13 cellular contexts compared by ENCODE assay signal in genomic region chr2:68767996-68768395, GRCh38. TPM values are rescaled to one million over a fixed set of nuclear protein-coding genes. Genes with fewer than 3 reads are reported as not detected.
DNase-seq lines count a peak whose midpoint lies in the region; ATAC-seq and TF ChIP-seq lines count a peak whose summit lies in the region.
"Had no signal": no experiment of that assay in that cellular context is flagged by ENCODE, and none has a peak within 500 bp of the region (broad histone marks: within the 10 kb centered on the region; RNA-seq: fewer than 3 reads in every experiment).

No MANE protein-coding gene starts in this region.

- peaks cover 84% of the 10 kb centered on the region for H3K79me2 ChIP-seq in Loucy (ENCODE audit: insufficient read depth, low read length)

- H3K27ac Mint-ChIP-seq in activated CD4-positive, alpha-beta T cell treated with anti-CD3 and anti-CD28 coated beads, Interleukin-2, amount 10 ng/mL, durations not matched to agents 24 days and 14 days, result peak overlapping the region; percentile 95
- peak overlapping the region; percentile 97 for H3K27ac Mint-ChIP-seq in activated naive CD8-positive, alpha-beta T cell treated with anti-CD3 and anti-CD28 coated beads for 36 hours
- H3K27ac Mint-ChIP-seq: mesothelial cell of epicardium had no signal

- peak overlapping the region; percentile 58 for H3K9ac ChIP-seq in Loucy (ENCODE audit: low read depth, low read length, poor library complexity, severe bottlenecking)

- H3K27me3 ChIP-seq in Loucy (ENCODE audit: insufficient read depth, low read length, poor library complexity, severe bottlenecking) (no peaks in the 10 kb centered on the region), spleen (replicated peaks in 1 of 7) (no peaks in the 10 kb centered on the region)
- H3K27me3 ChIP-seq: tibial nerve had no signal

- intact Hi-C loops in activated CD4-positive, alpha-beta T cell treated with anti-CD3 and anti-CD28 coated beads, Interleukin-2, amount 10 ng/mL, durations not matched to agents 24 days and 14 days (cut with micrococcal nuclease), result loop anchor here (2.0 to 10.0 kb wide), 6 partner anchors 41 to 1317 kb away; partner anchors contain the start of genes APLF, FBXO48, PCBP1 and PPP3R1
- intact Hi-C loops in spleen (cut with DNase I; ENCODE audit: low total_unique reads) (no loop called here), posterior cingulate gyrus (cut with DNase I) (loop anchor here (1.0 kb wide), 1 partner anchor 25 kb away; no protein-coding TSS in a partner anchor)

- no peak overlapping the region for H2AFZ ChIP-seq in Loucy (ENCODE audit: low read length)

- H3K9me2 ChIP-seq in Loucy (replicated peaks; ENCODE audit: low read depth, low read length), result no peaks in the 10 kb centered on the region

- H3K4me1 ChIP-seq in Loucy (ENCODE audit: insufficient read depth, low read length, poor library complexity, severe bottlenecking) (peaks cover 80% of the 10 kb centered on the region), spleen (peaks cover 95 to 100% (median 100%) of the 10 kb centered on the region in 6 donors)

- H3K27ac ChIP-seq in spleen, result peak overlapping the region; percentile 89 to 98 (median 96)

- H3K36me3 Mint-ChIP-seq in activated CD4-positive, alpha-beta T cell treated with anti-CD3 and anti-CD28 coated beads, Interleukin-2, amount 10 ng/mL, durations not matched to agents 24 days and 14 days (ENCODE audit: low read depth), result peaks cover 8% of the 10 kb centered on the region
- peaks cover 15% of the 10 kb centered on the region for H3K36me3 Mint-ChIP-seq in activated naive CD8-positive, alpha-beta T cell treated with anti-CD3 and anti-CD28 coated beads for 36 hours
- H3K36me3 Mint-ChIP-seq: mesothelial cell of epicardium had no signal

- H3F3A ChIP-seq in Loucy (ENCODE audit: low read depth), result peaks cover 2% of the 10 kb centered on the region; the same call in 1 of the 2 replicates

- H3K9me3 ChIP-seq in Loucy (ENCODE audit: insufficient read depth, low read depth, low read length), result no peaks in the 10 kb centered on the region
- no peaks in the 10 kb centered on the region for H3K9me3 ChIP-seq in spleen
- H3K9me3 ChIP-seq: tibial nerve had no signal

- no peaks in the 10 kb centered on the region for H3K9me3 Mint-ChIP-seq in activated CD4-positive, alpha-beta T cell treated with anti-CD3 and anti-CD28 coated beads, Interleukin-2, amount 10 ng/mL, durations not matched to agents 24 days and 14 days
- H3K9me3 Mint-ChIP-seq in activated naive CD8-positive, alpha-beta T cell treated with anti-CD3 and anti-CD28 coated beads for 36 hours, result no peaks in the 10 kb centered on the region
- H3K9me3 Mint-ChIP-seq: mesothelial cell of epicardium had no signal

- ATAC-seq in GM19328 (IDR thresholded peaks at IDR 0.05; ENCODE audit: unreplicated experiment) (no peak), GM21529 (IDR thresholded peaks at IDR 0.05; ENCODE audit: unreplicated experiment) (no peak)

- DNase-seq in activated CD4-positive, alpha-beta T cell treated with anti-CD3 and anti-CD28 coated beads, Interleukin-2, amount 10 ng/mL, durations not matched to agents 24 days and 14 days, result no peak
- DNase-seq in activated CD4-positive, alpha-beta T cell treated with anti-CD3 and anti-CD28 coated beads for 1 hour, result no peak
- no peak for DNase-seq in activated naive CD8-positive, alpha-beta T cell treated with anti-CD3 and anti-CD28 coated beads for 36 hours
- DNase-seq in spleen (no peak), posterior cingulate gyrus (no peak)
- DNase-seq: ACHN, NCI-H2171, retina had no signal

- 79 to 92% (median 83%) methylated on average over 4 of the region's 4 CpGs for WGBS in spleen, 5 donors

- no peaks in the 10 kb centered on the region for H4K20me1 ChIP-seq in Loucy (ENCODE audit: insufficient read depth, low read length, poor library complexity, severe bottlenecking)

- no peak for TF ChIP-seq POLR2A in spleen (IDR thresholded peaks at IDR 0.05)

- H3K36me3 ChIP-seq in Loucy (ENCODE audit: insufficient read depth, low read length) (no peaks in the 10 kb centered on the region), spleen (no peaks in the 10 kb centered on the region)
- H3K36me3 ChIP-seq: tibial nerve had no signal

- H3K4me3 Mint-ChIP-seq in activated CD4-positive, alpha-beta T cell treated with anti-CD3 and anti-CD28 coated beads, Interleukin-2, amount 10 ng/mL, durations not matched to agents 24 days and 14 days, result peak overlapping the region; percentile 76
- H3K4me3 Mint-ChIP-seq in activated naive CD8-positive, alpha-beta T cell treated with anti-CD3 and anti-CD28 coated beads for 36 hours, result peak overlapping the region; percentile 76
- H3K4me3 Mint-ChIP-seq: mesothelial cell of epicardium had no signal

- no peak overlapping the region for H3K4me3 ChIP-seq in Loucy (ENCODE audit: low read length, poor library complexity, severe bottlenecking)
- peak overlapping the region in 3 of 8 donors; percentile 1 to 58 (median 6) for H3K4me3 ChIP-seq in spleen
- H3K4me3 ChIP-seq: tibial nerve had no signal

- H3K27me3 Mint-ChIP-seq in activated CD4-positive, alpha-beta T cell treated with anti-CD3 and anti-CD28 coated beads, Interleukin-2, amount 10 ng/mL, durations not matched to agents 24 days and 14 days, result no peaks in the 10 kb centered on the region
- H3K27me3 Mint-ChIP-seq in activated naive CD8-positive, alpha-beta T cell treated with anti-CD3 and anti-CD28 coated beads for 36 hours, result no peaks in the 10 kb centered on the region

- TF ChIP-seq CTCF in Loucy (conservative IDR thresholded peaks at IDR 0.05; ENCODE audit: low read length) (no peak), spleen (IDR thresholded peaks at IDR 0.05 in 8 of 11, conservative IDR thresholded peaks at IDR 0.05 in 3 of 11) (no peak)

- no peak overlapping the region for H3K4me2 ChIP-seq in Loucy (ENCODE audit: low read depth, low read length, poor library complexity, severe bottlenecking)

- peaks cover 88% of the 10 kb centered on the region for H3K4me1 Mint-ChIP-seq in activated CD4-positive, alpha-beta T cell treated with anti-CD3 and anti-CD28 coated beads, Interleukin-2, amount 10 ng/mL, durations not matched to agents 24 days and 14 days
- peaks cover 92% of the 10 kb centered on the region for H3K4me1 Mint-ChIP-seq in activated naive CD8-positive, alpha-beta T cell treated with anti-CD3 and anti-CD28 coated beads for 36 hours

RNA-seq across cellular contexts. Expression of gene ARHGAP25, which starts 33.4 kb away (rescaled TPM):
- total RNA-seq in activated CD4-positive, alpha-beta T cell treated with anti-CD3 and anti-CD28 coated beads, Interleukin-2, amount 10 ng/mL, durations not matched to agents 24 days and 14 days, result 37.8 and 42.2 TPM in 2 replicates
- 10 to 100 TPM; 47.4 to 51.0 TPM for total RNA-seq in activated naive CD8-positive, alpha-beta T cell treated with anti-CD3 and anti-CD28 coated beads for 36 hours
- total RNA-seq in spleen, result 100 to 1,000 TPM; 119 to 173 (median 144) TPM
- 100 to 1,000 TPM in 2 of 3 donors, 10 to 100 TPM in 1; 72.0 to 111 (median 103) TPM for polyA plus RNA-seq in spleen
